Comparison of ENCODE assay signal across 1 cellular context in the genomic region with DNA sequence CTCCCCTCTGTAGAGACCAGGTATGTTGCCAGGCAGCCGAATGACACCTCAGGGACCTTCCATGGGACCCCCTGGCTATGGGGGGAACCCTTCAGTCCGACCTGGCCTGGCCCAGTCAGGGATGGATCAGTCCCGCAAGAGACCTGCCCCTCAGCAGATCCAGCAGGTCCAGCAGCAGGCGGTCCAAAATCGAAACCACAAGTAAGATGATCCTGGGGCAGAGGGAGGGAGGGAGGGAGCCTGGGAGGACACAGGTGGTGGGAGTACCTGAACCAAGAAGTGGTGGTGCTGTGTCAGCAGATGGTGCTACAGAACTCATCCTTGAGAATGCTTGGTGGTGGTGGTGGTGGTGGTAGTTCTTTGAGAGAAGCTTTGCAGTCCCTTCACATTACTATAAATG.
TF ChIP-seq lines count a peak whose summit lies in the region.

No MANE protein-coding gene starts in this region.

TF ChIP-seq in SK-N-SH, 30 proteins besides CTCF, POLR2A, EP300 and RAD21 (continued from another document):
- TF ChIP-seq NRF1 (IDR thresholded peaks at IDR 0.05; ENCODE audit: low read depth, low read length): no peak
- TF ChIP-seq TEAD4 (IDR thresholded peaks at IDR 0.05; ENCODE audit: borderline replicate concordance, insufficient read depth): no peak
- TF ChIP-seq MXI1 (IDR thresholded peaks at IDR 0.05; ENCODE audit: low read depth, low read length): no peak
- no peak for TF ChIP-seq RXRA (IDR thresholded peaks at IDR 0.05; ENCODE audit: borderline replicate concordance, low read depth)
- TF ChIP-seq, protein P1, sequence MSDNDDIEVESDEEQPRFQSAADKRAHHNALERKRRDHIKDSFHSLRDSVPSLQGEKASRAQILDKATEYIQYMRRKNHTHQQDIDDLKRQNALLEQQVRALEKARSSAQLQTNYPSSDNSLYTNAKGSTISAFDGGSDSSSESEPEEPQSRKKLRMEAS (IDR thresholded peaks at IDR 0.05; ENCODE audit: low read depth): no peak
- TF ChIP-seq, protein P2, sequence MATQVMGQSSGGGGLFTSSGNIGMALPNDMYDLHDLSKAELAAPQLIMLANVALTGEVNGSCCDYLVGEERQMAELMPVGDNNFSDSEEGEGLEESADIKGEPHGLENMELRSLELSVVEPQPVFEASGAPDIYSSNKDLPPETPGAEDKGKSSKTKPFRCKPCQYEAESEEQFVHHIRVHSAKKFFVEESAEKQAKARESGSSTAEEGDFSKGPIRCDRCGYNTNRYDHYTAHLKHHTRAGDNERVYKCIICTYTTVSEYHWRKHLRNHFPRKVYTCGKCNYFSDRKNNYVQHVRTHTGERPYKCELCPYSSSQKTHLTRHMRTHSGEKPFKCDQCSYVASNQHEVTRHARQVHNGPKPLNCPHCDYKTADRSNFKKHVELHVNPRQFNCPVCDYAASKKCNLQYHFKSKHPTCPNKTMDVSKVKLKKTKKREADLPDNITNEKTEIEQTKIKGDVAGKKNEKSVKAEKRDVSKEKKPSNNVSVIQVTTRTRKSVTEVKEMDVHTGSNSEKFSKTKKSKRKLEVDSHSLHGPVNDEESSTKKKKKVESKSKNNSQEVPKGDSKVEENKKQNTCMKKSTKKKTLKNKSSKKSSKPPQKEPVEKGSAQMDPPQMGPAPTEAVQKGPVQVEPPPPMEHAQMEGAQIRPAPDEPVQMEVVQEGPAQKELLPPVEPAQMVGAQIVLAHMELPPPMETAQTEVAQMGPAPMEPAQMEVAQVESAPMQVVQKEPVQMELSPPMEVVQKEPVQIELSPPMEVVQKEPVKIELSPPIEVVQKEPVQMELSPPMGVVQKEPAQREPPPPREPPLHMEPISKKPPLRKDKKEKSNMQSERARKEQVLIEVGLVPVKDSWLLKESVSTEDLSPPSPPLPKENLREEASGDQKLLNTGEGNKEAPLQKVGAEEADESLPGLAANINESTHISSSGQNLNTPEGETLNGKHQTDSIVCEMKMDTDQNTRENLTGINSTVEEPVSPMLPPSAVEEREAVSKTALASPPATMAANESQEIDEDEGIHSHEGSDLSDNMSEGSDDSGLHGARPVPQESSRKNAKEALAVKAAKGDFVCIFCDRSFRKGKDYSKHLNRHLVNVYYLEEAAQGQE (IDR thresholded peaks at IDR 0.05; ENCODE audit: low read depth, low read length): no peak
- TF ChIP-seq, protein P3, sequence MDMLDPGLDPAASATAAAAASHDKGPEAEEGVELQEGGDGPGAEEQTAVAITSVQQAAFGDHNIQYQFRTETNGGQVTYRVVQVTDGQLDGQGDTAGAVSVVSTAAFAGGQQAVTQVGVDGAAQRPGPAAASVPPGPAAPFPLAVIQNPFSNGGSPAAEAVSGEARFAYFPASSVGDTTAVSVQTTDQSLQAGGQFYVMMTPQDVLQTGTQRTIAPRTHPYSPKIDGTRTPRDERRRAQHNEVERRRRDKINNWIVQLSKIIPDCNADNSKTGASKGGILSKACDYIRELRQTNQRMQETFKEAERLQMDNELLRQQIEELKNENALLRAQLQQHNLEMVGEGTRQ (IDR thresholded peaks at IDR 0.05; ENCODE audit: borderline replicate concordance, low read depth, low read length): no peak
- no peak for TF ChIP-seq TCF12 (IDR thresholded peaks at IDR 0.05)
